ENCODE assay signal across 8 cellular contexts in the genomic region with DNA sequence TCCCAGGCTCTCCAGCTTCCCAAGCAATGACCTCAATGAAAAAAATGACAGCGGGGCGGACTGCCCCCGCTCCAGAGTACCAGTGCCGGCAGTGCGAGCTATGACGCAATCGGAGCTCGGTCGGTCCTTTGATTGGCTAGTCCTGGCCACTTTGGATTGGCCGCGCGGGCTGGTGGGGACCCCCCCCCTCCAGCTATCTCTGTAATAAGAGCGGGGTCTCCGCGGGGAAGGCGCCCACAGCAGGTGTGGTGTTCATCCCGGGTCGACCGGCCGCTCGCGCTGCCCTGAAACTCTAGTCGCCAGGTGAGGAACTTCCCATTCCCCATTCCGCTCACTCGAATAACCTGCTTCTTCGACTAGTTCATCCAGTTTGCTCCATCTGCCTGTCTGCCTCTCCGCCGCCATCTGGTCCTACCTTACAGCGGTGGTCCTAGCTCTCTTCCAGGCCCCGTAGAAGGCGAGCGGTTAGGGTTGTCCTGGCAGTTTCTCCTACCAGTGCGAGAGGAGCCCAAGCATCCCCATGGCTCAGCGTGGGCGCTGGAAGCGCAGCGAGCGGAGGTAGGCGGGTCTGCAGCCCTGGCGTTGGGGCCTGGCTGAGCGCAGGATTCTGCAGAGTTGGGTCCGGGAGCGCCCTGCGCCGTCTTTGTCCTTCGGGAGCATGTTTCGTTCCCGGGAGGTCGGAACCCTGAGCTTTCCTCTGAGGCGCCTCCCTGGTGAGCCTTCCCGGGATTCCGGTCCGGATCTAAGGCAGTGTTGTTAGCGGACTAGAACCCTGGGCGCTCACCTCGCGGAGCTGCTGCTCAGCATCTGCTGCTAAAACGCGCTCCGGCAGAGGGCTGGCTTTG. TPM values are rescaled to one million over a fixed set of nuclear protein-coding genes. Genes with fewer than 3 reads are reported as not detected.
DNase-seq lines count a peak whose midpoint lies in the region; ATAC-seq and TF ChIP-seq lines count a peak whose summit lies in the region.

Gene CALCB (plus strand): TSS at position 233 of the 845 bp plus-strand sequence. CDS start 1,126 bp downstream, outside the sequence.

- peak within 1 kb of the TSS; percentile 95 for H2AFZ ChIP-seq in GM23338

- H3K27me3 Mint-ChIP-seq in GM23338 (ENCODE audit: insufficient read depth, low read depth, poor library complexity), result peaks cover 32% of the 10 kb centered on the region
- H3K27me3 Mint-ChIP-seq in central memory CD8-positive, alpha-beta T cell, result peaks cover 48% of the 10 kb centered on the region

- H3K4me2 ChIP-seq in GM23338, result peak within 1 kb of the TSS; percentile 92

- no peak within 1 kb of the TSS for H3K27ac Mint-ChIP-seq in GM23338
- H3K27ac Mint-ChIP-seq in central memory CD8-positive, alpha-beta T cell (ENCODE audit: low read depth), result no peak within 1 kb of the TSS

- TF ChIP-seq POLR2A in right lobe of liver (IDR thresholded peaks at IDR 0.05), result no peak
- TF ChIP-seq POLR2A in thyroid gland (IDR thresholded peaks at IDR 0.05), result no peak

- TF ChIP-seq CTCF in GM23338 (conservative IDR thresholded peaks at IDR 0.05; ENCODE audit: low read depth in 2 of 2), result no peak
- no peak for TF ChIP-seq CTCF in RWPE2 (IDR thresholded peaks at IDR 0.05; ENCODE audit: poor library complexity, severe bottlenecking)
- TF ChIP-seq CTCF in right lobe of liver (IDR thresholded peaks at IDR 0.05), result no peak
- TF ChIP-seq CTCF in thyroid gland (IDR thresholded peaks at IDR 0.05), result no peak

- no peaks in the 10 kb centered on the region for H3K79me2 ChIP-seq in GM23338 (replicated peaks; ENCODE audit: insufficient read depth)

- peak; percentile 74 for DNase-seq in GM23338 (ENCODE audit: low spot score)
- no peak for DNase-seq in RWPE2 (ENCODE audit: low spot score)
- DNase-seq in central memory CD8-positive, alpha-beta T cell (ENCODE audit: low spot score in 2 of 2), result no peak
- no peak for DNase-seq in right lobe of liver
- peak; percentile 13 to 33 for DNase-seq in thyroid gland
- no peak for DNase-seq in amniotic stem cell (lab: John Stamatoyannopoulos, UW)
- DNase-seq in KBM-7, result no peak

- H3K27ac ChIP-seq in GM23338 (ENCODE audit: low read depth) (no peak within 1 kb of the TSS), RWPE2 (ENCODE audit: poor library complexity, severe bottlenecking) (no peak within 1 kb of the TSS), right lobe of liver (no peak within 1 kb of the TSS), thyroid gland (no peak within 1 kb of the TSS)

- no peaks in the 10 kb centered on the region for H4K20me1 ChIP-seq in GM23338 (replicated peaks; ENCODE audit: insufficient read depth)

- ATAC-seq in GM23338 (peak; percentile 64), RWPE2 (ENCODE audit: low read depth) (peak; percentile 46; the same call in 2 of the 3 replicates), right lobe of liver (peak; percentile 2 to 38 (median 15)), GM19035 (IDR thresholded peaks at IDR 0.05; ENCODE audit: unreplicated experiment) (no peak)
- ATAC-seq in central memory CD8-positive, alpha-beta T cell (replicated peaks; ENCODE audit: extremely low read depth, poor library complexity, severe bottlenecking), result no peak

- no peaks in the 10 kb centered on the region; the same call in 1 of the 2 replicates for H3K9me2 ChIP-seq in GM23338 (ENCODE audit: insufficient read depth)

- in situ Hi-C loops in KBM-7 (cut with MboI; ENCODE audit: low pct_unique_long_range_greater_than_20kb, low sequenced_read_pairs), result no loop called here

- 10% methylated on average over 17 of the region's 60 CpGs for WGBS in right lobe of liver (ENCODE audit: insufficient coverage, low coverage, low lambda C conversion rate, missing lambda C conversion rate)
- WGBS in thyroid gland, 2 donors, result 4% methylated on average over 22 to 39 of the region's 60 CpGs

- H3K27me3 ChIP-seq in GM23338 (ENCODE audit: insufficient read depth), result peaks cover 34% of the 10 kb centered on the region
- peaks cover 53% of the 10 kb centered on the region for H3K27me3 ChIP-seq in RWPE2 (ENCODE audit: insufficient read depth, poor library complexity, severe bottlenecking)
- peaks cover 0 to 6% of the 10 kb centered on the region in 2 donors for H3K27me3 ChIP-seq in right lobe of liver
- peaks cover 4% of the 10 kb centered on the region for H3K27me3 ChIP-seq in thyroid gland

- H3K4me3 ChIP-seq in GM23338 (peak within 1 kb of the TSS; percentile 82), RWPE2 (ENCODE audit: severe bottlenecking) (peak within 1 kb of the TSS; percentile 11), right lobe of liver (peak within 1 kb of the TSS in 2 of 3 donors; percentile 9 to 38), thyroid gland (replicated peaks in 1 of 3) (no peak within 1 kb of the TSS)

- no peaks in the 10 kb centered on the region for H3F3A ChIP-seq in GM23338 (replicated peaks; ENCODE audit: low read depth)

- peak within 1 kb of the TSS; percentile 84 for H3K4me3 Mint-ChIP-seq in GM23338
- peak within 1 kb of the TSS; percentile 72 for H3K4me3 Mint-ChIP-seq in central memory CD8-positive, alpha-beta T cell

- peaks cover 32% of the 10 kb centered on the region for H3K9me3 Mint-ChIP-seq in GM23338
- H3K9me3 Mint-ChIP-seq in central memory CD8-positive, alpha-beta T cell, result peaks cover 2% of the 10 kb centered on the region

- peaks cover 25% of the 10 kb centered on the region for H3K36me3 Mint-ChIP-seq in GM23338 (ENCODE audit: low read depth)
- H3K36me3 Mint-ChIP-seq in central memory CD8-positive, alpha-beta T cell (ENCODE audit: insufficient read depth), result peaks cover 3% of the 10 kb centered on the region

- H3K4me1 ChIP-seq in GM23338 (ENCODE audit: insufficient read depth) (peaks cover 9% of the 10 kb centered on the region; the same call in 1 of the 2 replicates), RWPE2 (ENCODE audit: insufficient read depth, poor library complexity, severe bottlenecking) (peaks cover 3% of the 10 kb centered on the region), right lobe of liver (peaks cover 0 to 18% (median 6%) of the 10 kb centered on the region in 4 donors), thyroid gland (peaks cover 11 to 18% of the 10 kb centered on the region in 2 donors)

- intact Hi-C loops in right lobe of liver (cut with DNase I), result loop anchor here (10.0 kb wide), 2 partner anchors 99 to 159 kb away; partner anchors contain the start of gene CALCA (in 1 of the 2)
- intact Hi-C loops in thyroid gland (cut with DNase I), result loop anchor here (10.0 kb wide), 1 partner anchor 99 kb away; the partner anchor contains the start of gene CALCA

- H3K36me3 ChIP-seq in GM23338 (ENCODE audit: insufficient read depth) (no peaks in the 10 kb centered on the region), RWPE2 (ENCODE audit: low read depth) (no peaks in the 10 kb centered on the region), right lobe of liver (no peaks in the 10 kb centered on the region), thyroid gland (no peaks in the 10 kb centered on the region)

- H3K9me3 ChIP-seq in RWPE2 (ENCODE audit: severe bottlenecking), result no peaks in the 10 kb centered on the region
- no peaks in the 10 kb centered on the region for H3K9me3 ChIP-seq in right lobe of liver
- H3K9me3 ChIP-seq in thyroid gland, result no peaks in the 10 kb centered on the region

- peaks cover 13% of the 10 kb centered on the region for H3K4me1 Mint-ChIP-seq in GM23338
- peaks cover 10% of the 10 kb centered on the region for H3K4me1 Mint-ChIP-seq in central memory CD8-positive, alpha-beta T cell

TF ChIP-seq in GM23338, 12 proteins besides CTCF, POLR2A, EP300 and RAD21 (continues in another document):
- TF ChIP-seq ZNF331 (CRISPR knock-in tag; IDR thresholded peaks at IDR 0.05; ENCODE audit: low read depth) (no peak), EZH2phosphoT487 (IDR thresholded peaks at IDR 0.05; ENCODE audit: unreplicated experiment) (no peak), POLR2AphosphoS5 (IDR thresholded peaks at IDR 0.05; ENCODE audit: low read depth) (peak; percentile 46; the same call in 1 of the 2 replicates), CREB1 (CRISPR knock-in tag; IDR thresholded peaks at IDR 0.05; ENCODE audit: low read depth) (0 out of 2 replicates have a peak, but pooled peaks have one; percentile 42), ZNF114 (CRISPR knock-in tag; IDR thresholded peaks at IDR 0.05) (no peak), EZH2 (IDR thresholded peaks at IDR 0.05; ENCODE audit: low read depth, unreplicated experiment) (peak; percentile 23)
- TF ChIP-seq, protein P1, sequence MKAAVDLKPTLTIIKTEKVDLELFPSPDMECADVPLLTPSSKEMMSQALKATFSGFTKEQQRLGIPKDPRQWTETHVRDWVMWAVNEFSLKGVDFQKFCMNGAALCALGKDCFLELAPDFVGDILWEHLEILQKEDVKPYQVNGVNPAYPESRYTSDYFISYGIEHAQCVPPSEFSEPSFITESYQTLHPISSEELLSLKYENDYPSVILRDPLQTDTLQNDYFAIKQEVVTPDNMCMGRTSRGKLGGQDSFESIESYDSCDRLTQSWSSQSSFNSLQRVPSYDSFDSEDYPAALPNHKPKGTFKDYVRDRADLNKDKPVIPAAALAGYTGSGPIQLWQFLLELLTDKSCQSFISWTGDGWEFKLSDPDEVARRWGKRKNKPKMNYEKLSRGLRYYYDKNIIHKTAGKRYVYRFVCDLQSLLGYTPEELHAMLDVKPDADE (IDR thresholded peaks at IDR 0.05), result no peak

RNA-seq across cellular contexts. Expression of gene CALCB, which starts in this region (rescaled TPM):
- total RNA-seq in GM23338 (2014; rRNA removed; shearing (Covaris generic)), result 7.4 and 7.9 TPM in 2 replicates
- polyA plus RNA-seq in GM23338 (2016; fragmentation: Nextera tagmentation; extraction: Ambion mirVana), result 9.2 and 9.5 TPM in 2 replicates
- under 1 TPM in 5 of 6 experiments, not detected in 1; 0.12 to 0.86 (median 0.29) TPM for total RNA-seq in right lobe of liver
- 10 to 100 TPM in 1 of 4 donors, 1 to 10 TPM in 1, under 1 TPM in 2; 0.33 to 20.3 (median 2.4) TPM for total RNA-seq in thyroid gland

Comparison
In these comparisons a context has a peak if more than half of its experiments do, and no peak if none do; other contexts are left out.
1. Peak in ATAC-seq and H3K4me3 ChIP-seq in right lobe of liver; RNA of the gene not detected or under 1 TPM.
2. ATAC-seq: peak in GM23338 (single experiment) and RWPE2 (single experiment); none in central memory CD8-positive, alpha-beta T cell (single experiment) and GM19035 (single experiment).
3. DNase-seq: peak in GM23338 (single experiment) and thyroid gland (2 of 2); none in RWPE2 (single experiment), central memory CD8-positive, alpha-beta T cell (0 of 2), right lobe of liver (0 of 3), amniotic stem cell (single experiment) and KBM-7 (single experiment).
4. H3K4me3 ChIP-seq: peak in GM23338 (single experiment) and RWPE2 (single experiment); none in thyroid gland (0 of 3).